ENCODE assay signal across 2 cellular contexts in the genomic region with DNA sequence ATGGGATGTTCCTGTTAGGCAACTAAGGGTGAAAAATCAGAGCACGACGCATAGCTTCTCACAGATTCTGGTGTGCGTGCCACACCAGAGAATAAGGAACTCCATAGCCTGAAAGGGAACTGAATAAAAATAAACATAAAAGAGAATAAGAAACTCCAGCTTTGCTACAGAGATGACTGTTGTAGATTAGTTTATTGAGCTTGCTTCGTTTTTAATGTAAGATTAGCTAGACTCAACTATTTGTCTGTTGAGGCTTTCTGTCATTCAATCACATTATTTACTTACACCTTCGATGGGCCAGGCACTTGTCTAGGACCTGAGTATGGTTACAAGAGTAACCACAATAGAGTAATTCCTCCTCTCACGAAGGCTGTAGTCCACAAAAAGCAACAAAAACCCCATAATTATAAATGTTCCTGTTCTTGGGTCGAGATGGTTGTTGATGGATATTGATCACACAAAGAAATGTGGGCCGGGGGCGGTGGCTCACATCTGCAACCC.
TF ChIP-seq lines count a peak whose summit lies in the region.

No MANE protein-coding gene starts in this region.

TF ChIP-seq in A549, 52 proteins besides CTCF, POLR2A, EP300 and RAD21 (continued from another document):
- TF ChIP-seq FOSL2 (IDR thresholded peaks at IDR 0.05): no peak
- TF ChIP-seq FOSL2 (CRISPR knock-in tag; IDR thresholded peaks at IDR 0.05): no peak
- TF ChIP-seq MYC (IDR thresholded peaks at IDR 0.05; ENCODE audit: borderline replicate concordance, low read length): no peak
- TF ChIP-seq CEBPB (IDR thresholded peaks at IDR 0.05): no peak
- TF ChIP-seq RCOR1 (IDR thresholded peaks at IDR 0.05; ENCODE audit: low read depth, low read length): no peak
- TF ChIP-seq, protein P1, sequence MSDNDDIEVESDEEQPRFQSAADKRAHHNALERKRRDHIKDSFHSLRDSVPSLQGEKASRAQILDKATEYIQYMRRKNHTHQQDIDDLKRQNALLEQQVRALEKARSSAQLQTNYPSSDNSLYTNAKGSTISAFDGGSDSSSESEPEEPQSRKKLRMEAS (IDR thresholded peaks at IDR 0.05): no peak
- TF ChIP-seq ZNF302 (CRISPR knock-in tag; IDR thresholded peaks at IDR 0.05): no peak
- TF ChIP-seq JUN (IDR thresholded peaks at IDR 0.05): no peak
- no peak for TF ChIP-seq RFX5 (IDR thresholded peaks at IDR 0.05)
- no peak for TF ChIP-seq FOSB (CRISPR knock-in tag; IDR thresholded peaks at IDR 0.05)
- TF ChIP-seq, protein P2, sequence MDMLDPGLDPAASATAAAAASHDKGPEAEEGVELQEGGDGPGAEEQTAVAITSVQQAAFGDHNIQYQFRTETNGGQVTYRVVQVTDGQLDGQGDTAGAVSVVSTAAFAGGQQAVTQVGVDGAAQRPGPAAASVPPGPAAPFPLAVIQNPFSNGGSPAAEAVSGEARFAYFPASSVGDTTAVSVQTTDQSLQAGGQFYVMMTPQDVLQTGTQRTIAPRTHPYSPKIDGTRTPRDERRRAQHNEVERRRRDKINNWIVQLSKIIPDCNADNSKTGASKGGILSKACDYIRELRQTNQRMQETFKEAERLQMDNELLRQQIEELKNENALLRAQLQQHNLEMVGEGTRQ (IDR thresholded peaks at IDR 0.05): no peak
- no peak for TF ChIP-seq HEYL (CRISPR knock-in tag; IDR thresholded peaks at IDR 0.05)
- no peak for TF ChIP-seq CBX8 (IDR thresholded peaks at IDR 0.05)
- no peak for TF ChIP-seq KDM5A (IDR thresholded peaks at IDR 0.05)
- TF ChIP-seq TFCP2L1 (CRISPR knock-in tag; IDR thresholded peaks at IDR 0.05): no peak

TF ChIP-seq in HCT116, 20 proteins besides CTCF, POLR2A, EP300 and RAD21 (continued from another document):
- TF ChIP-seq, protein P3, sequence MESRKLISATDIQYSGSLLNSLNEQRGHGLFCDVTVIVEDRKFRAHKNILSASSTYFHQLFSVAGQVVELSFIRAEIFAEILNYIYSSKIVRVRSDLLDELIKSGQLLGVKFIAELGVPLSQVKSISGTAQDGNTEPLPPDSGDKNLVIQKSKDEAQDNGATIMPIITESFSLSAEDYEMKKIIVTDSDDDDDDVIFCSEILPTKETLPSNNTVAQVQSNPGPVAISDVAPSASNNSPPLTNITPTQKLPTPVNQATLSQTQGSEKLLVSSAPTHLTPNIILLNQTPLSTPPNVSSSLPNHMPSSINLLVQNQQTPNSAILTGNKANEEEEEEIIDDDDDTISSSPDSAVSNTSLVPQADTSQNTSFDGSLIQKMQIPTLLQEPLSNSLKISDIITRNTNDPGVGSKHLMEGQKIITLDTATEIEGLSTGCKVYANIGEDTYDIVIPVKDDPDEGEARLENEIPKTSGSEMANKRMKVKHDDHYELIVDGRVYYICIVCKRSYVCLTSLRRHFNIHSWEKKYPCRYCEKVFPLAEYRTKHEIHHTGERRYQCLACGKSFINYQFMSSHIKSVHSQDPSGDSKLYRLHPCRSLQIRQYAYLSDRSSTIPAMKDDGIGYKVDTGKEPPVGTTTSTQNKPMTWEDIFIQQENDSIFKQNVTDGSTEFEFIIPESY (IDR thresholded peaks at IDR 0.05; ENCODE audit: extremely low read depth, insufficient replicate concordance, low read length): no peak
- TF ChIP-seq CEBPB (IDR thresholded peaks at IDR 0.05; ENCODE audit: low read depth): no peak
- no peak for TF ChIP-seq ZFX (IDR thresholded peaks at IDR 0.05)
- no peak for TF ChIP-seq JUND (IDR thresholded peaks at IDR 0.05)
- no peak for TF ChIP-seq CBX3 (IDR thresholded peaks at IDR 0.05; ENCODE audit: low read depth)
- no peak for TF ChIP-seq FOSL1 (IDR thresholded peaks at IDR 0.05; ENCODE audit: low read depth)
- no peak for TF ChIP-seq TCF7L2 (IDR thresholded peaks at IDR 0.05; ENCODE audit: borderline replicate concordance, extremely low read depth, insufficient read depth, insufficient read length)
- TF ChIP-seq YY1 (IDR thresholded peaks at IDR 0.05; ENCODE audit: extremely low read depth, insufficient replicate concordance, low read depth, low read length): no peak
- TF ChIP-seq SIN3A (IDR thresholded peaks at IDR 0.05; ENCODE audit: low read depth): no peak
- TF ChIP-seq EGR1 (IDR thresholded peaks at IDR 0.05; ENCODE audit: low read depth): no peak
- no peak for TF ChIP-seq ZNF274 (IDR thresholded peaks at IDR 0.05; ENCODE audit: low read depth, low read length)
- no peak for TF ChIP-seq POLR2AphosphoS5 (IDR thresholded peaks at IDR 0.05; ENCODE audit: low read depth, low read length)
- no peak for TF ChIP-seq ELF1 (IDR thresholded peaks at IDR 0.05; ENCODE audit: borderline replicate concordance, low read depth)
- no peak for TF ChIP-seq SP1 (IDR thresholded peaks at IDR 0.05; ENCODE audit: low read depth)
- TF ChIP-seq SRF (IDR thresholded peaks at IDR 0.05; ENCODE audit: low read depth): no peak
- TF ChIP-seq, protein P4, sequence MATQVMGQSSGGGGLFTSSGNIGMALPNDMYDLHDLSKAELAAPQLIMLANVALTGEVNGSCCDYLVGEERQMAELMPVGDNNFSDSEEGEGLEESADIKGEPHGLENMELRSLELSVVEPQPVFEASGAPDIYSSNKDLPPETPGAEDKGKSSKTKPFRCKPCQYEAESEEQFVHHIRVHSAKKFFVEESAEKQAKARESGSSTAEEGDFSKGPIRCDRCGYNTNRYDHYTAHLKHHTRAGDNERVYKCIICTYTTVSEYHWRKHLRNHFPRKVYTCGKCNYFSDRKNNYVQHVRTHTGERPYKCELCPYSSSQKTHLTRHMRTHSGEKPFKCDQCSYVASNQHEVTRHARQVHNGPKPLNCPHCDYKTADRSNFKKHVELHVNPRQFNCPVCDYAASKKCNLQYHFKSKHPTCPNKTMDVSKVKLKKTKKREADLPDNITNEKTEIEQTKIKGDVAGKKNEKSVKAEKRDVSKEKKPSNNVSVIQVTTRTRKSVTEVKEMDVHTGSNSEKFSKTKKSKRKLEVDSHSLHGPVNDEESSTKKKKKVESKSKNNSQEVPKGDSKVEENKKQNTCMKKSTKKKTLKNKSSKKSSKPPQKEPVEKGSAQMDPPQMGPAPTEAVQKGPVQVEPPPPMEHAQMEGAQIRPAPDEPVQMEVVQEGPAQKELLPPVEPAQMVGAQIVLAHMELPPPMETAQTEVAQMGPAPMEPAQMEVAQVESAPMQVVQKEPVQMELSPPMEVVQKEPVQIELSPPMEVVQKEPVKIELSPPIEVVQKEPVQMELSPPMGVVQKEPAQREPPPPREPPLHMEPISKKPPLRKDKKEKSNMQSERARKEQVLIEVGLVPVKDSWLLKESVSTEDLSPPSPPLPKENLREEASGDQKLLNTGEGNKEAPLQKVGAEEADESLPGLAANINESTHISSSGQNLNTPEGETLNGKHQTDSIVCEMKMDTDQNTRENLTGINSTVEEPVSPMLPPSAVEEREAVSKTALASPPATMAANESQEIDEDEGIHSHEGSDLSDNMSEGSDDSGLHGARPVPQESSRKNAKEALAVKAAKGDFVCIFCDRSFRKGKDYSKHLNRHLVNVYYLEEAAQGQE (IDR thresholded peaks at IDR 0.05; ENCODE audit: low read depth): no peak
TF ChIP-seq in HCT116: peak in this region for 0.
